Comparison of ENCODE assay signal across 8 cellular contexts in the genomic region with DNA sequence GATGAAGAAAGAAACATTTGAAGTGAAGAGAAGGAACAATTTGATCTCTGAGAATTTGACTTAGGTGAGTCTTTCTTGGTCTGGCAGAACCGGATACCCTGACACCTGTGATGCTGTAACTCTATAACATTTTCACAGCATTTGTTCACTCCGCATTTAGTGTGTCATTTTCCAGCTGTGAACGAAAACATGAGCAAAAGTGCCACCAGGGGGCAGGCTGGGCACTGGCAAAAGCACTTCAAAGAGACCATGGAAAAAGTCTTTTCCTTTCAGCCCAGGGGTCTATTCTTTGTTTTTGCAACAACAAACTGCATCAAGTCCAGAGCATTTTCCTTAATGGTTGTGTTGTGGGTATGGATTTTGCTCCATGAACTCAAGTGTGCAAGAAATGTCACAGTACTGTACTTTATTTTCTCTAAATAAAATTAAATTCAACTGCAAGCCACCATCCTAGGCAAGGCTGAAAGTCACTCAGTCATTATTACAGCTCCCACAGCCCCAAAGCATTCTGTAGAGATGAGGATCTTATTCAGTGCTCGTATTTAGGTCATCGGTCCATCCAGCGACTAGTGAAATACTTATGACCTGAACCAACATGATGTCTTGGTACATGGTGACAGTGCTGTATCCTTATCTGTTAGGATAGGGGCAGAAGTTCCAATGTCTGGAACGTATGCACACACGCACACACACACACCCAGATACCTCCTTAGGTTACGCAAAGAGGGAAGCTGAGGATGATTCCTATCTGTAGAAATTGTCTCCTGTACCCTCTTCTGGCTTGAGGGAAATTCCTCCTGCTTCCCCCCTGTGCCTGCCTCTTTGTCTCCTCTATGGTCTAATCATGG.
DNase-seq lines count a peak whose midpoint lies in the region; ATAC-seq and TF ChIP-seq lines count a peak whose summit lies in the region.

No MANE protein-coding gene starts in this region.

- in situ Hi-C loops in gastrocnemius medialis (cut with MboI; ENCODE audit: low sequenced_read_pairs in 4 of 4), result loop anchor here in 2 of 4 donors (5.0 kb wide), 1 partner anchor 363 kb away; no protein-coding TSS in a partner anchor

- ATAC-seq in gastrocnemius medialis (peak; percentile 34 to 68), GM19467 (IDR thresholded peaks at IDR 0.05; ENCODE audit: unreplicated experiment) (no peak)

- H3K4me3 ChIP-seq in gastrocnemius medialis, result no peak overlapping the region

- no peaks in the 10 kb centered on the region for H3K27me3 ChIP-seq in gastrocnemius medialis

- TF ChIP-seq CTCF in gastrocnemius medialis (IDR thresholded peaks at IDR 0.05 in 4 of 5, conservative IDR thresholded peaks at IDR 0.05 in 1 of 5), result peak; percentile 47 to 83 (median 77)

- no peak for TF ChIP-seq POLR2A in gastrocnemius medialis (IDR thresholded peaks at IDR 0.05)

- no peak overlapping the region for H3K27ac ChIP-seq in gastrocnemius medialis

- H3K4me1 ChIP-seq in gastrocnemius medialis, result peaks cover 10 to 24% of the 10 kb centered on the region in 2 donors

- H3K36me3 ChIP-seq in gastrocnemius medialis, result no peaks in the 10 kb centered on the region

- intact Hi-C loops in gastrocnemius medialis (cut with DNase I; ENCODE audit: low total_unique reads), result loop anchor here (1.0 kb wide), 1 partner anchor 363 kb away; no protein-coding TSS in a partner anchor

- DNase-seq in SKM-1 treated with dmso at 0.1 percent for 144 hours (lab: John Stamatoyannopoulos, UW; ENCODE audit: unreplicated experiment) (peak; percentile 42), SKM-1 (lab: John Stamatoyannopoulos, UW; ENCODE audit: unreplicated experiment) (no peak), Kasumi-1 (lab: John Stamatoyannopoulos, UW) (peak; percentile 51 to 72), SW480 (ENCODE audit: low spot score) (peak; percentile 50), amniotic epithelial cell (ENCODE audit: low read depth) (peak; percentile 54), hepatic stellate cell (ENCODE audit: low spot score) (peak; percentile 22), gastrocnemius medialis (peak; percentile 35 to 61)

- no peaks in the 10 kb centered on the region for H3K9me3 ChIP-seq in gastrocnemius medialis
